Comparison of ENCODE assay signal across 19 cellular contexts in the genomic region with DNA sequence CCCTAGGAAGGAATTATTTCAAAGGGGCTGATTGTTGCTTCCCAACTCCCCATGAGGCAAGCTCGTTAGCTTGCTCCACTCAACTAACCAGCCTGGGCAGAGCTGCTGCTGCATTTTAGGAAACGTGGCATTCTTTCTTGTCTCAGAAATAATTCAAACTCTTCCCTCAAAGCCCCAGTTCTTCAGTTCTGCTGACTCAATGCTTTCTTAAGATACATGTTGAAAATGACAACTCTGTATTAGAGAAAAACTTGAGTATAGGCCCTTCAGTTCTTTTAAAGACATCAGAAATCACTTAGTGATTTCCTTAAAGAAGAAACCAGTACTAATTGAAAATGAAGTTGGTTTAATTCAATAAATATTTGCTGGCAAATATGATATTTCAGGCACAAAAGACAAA.
DNase-seq lines count a peak whose midpoint lies in the region; ATAC-seq and TF ChIP-seq lines count a peak whose summit lies in the region.
"Had no signal": no experiment of that assay in that cellular context is flagged by ENCODE, and none has a peak within 500 bp of the region (broad histone marks: within the 10 kb centered on the region; RNA-seq: fewer than 3 reads in every experiment).

No MANE protein-coding gene starts in this region.

- H3K9me3 ChIP-seq in CD4-positive, CD25-positive, alpha-beta regulatory T cell (ENCODE audit: control insufficient read depth in 2 of 2, low read length in 2 of 2) = no peaks in the 10 kb centered on the region
- H3K9me3 ChIP-seq in SK-N-MC (ENCODE audit: low read depth, low read length) (no peaks in the 10 kb centered on the region), smooth muscle cell (replicated peaks; ENCODE audit: low read depth) (no peaks in the 10 kb centered on the region)
- H3K9me3 ChIP-seq: BLaER1 had no signal

- peaks cover 5% of the 10 kb centered on the region for H3F3A ChIP-seq in smooth muscle cell (ENCODE audit: low read depth)

- peaks cover 0 to 10% (median under 1%) of the 10 kb centered on the region in 7 donors for H3K9me3 Mint-ChIP-seq in CD4-positive, CD25-positive, alpha-beta regulatory T cell
- H3K9me3 Mint-ChIP-seq: CD8-positive, alpha-beta memory T cell had no signal

- no peaks in the 10 kb centered on the region for H3K27me3 ChIP-seq in CD4-positive, CD25-positive, alpha-beta regulatory T cell (ENCODE audit: control insufficient read depth, insufficient read depth, low read length)
- H3K27me3 ChIP-seq in smooth muscle cell (ENCODE audit: low read depth) = no peaks in the 10 kb centered on the region
- H3K27me3 ChIP-seq: BLaER1 had no signal

- no peaks in the 10 kb centered on the region for H4K20me1 ChIP-seq in smooth muscle cell (ENCODE audit: low read depth)
- H4K20me1 ChIP-seq: BLaER1 had no signal

- H3K4me1 ChIP-seq in CD4-positive, CD25-positive, alpha-beta regulatory T cell (ENCODE audit: control insufficient read depth, insufficient read depth, low read length, poor library complexity, severe bottlenecking) = peaks cover 9% of the 10 kb centered on the region
- H3K4me1 ChIP-seq in smooth muscle cell (ENCODE audit: low read depth) = no peaks in the 10 kb centered on the region

- H3K4me3 ChIP-seq in CD4-positive, CD25-positive, alpha-beta regulatory T cell (ENCODE audit: low read depth, low read length) = no peak overlapping the region
- no peak overlapping the region for H3K4me3 ChIP-seq in SK-N-MC
- H3K4me3 ChIP-seq in smooth muscle cell = no peak overlapping the region
- H3K4me3 ChIP-seq: BLaER1, GM12878 had no signal

- DNase-seq in CD4-positive, CD25-positive, alpha-beta regulatory T cell = no peak
- DNase-seq in SK-N-MC (ENCODE audit: low read depth, low spot score) = no peak
- no peak for DNase-seq in smooth muscle cell (lab: John Stamatoyannopoulos, UW; ENCODE audit: unreplicated experiment)
- no peak for DNase-seq in cerebellar cortex (ENCODE audit: low spot score)
- no peak for DNase-seq in stimulated activated CD4-positive, alpha-beta T cell treated with anti-CD3 and anti-CD28 coated beads, Interleukin-2, amount 100 ng/mL, for 24 hours
- DNase-seq: CD4-positive, alpha-beta T cell; CD8-positive, alpha-beta memory T cell; DMS 273 treated with DMSO at 0.1 percent for 48 hours; DMS79; EL; GDM1; GOT3; H7; HCEC 1CT had no signal

- no peak overlapping the region for H3K27ac ChIP-seq in CD4-positive, CD25-positive, alpha-beta regulatory T cell (ENCODE audit: insufficient read depth, low read length, poor library complexity, severe bottlenecking)
- H3K27ac ChIP-seq in SK-N-MC (peak overlapping the region; percentile 36; the same call in 1 of the 2 replicates), smooth muscle cell (ENCODE audit: low read depth) (peak overlapping the region; percentile 47)
- H3K27ac ChIP-seq: BLaER1, C4-2B had no signal

- H3K4me2 ChIP-seq in smooth muscle cell = no peak overlapping the region
- H3K4me2 ChIP-seq: BLaER1 had no signal

- H3K4me1 Mint-ChIP-seq in CD4-positive, CD25-positive, alpha-beta regulatory T cell = peaks cover 0 to 67% (median 8%) of the 10 kb centered on the region in 4 donors
- H3K4me1 Mint-ChIP-seq: B cell; CD8-positive, alpha-beta memory T cell had no signal

- no peak for TF ChIP-seq CTCF in smooth muscle cell (IDR thresholded peaks at IDR 0.05; ENCODE audit: borderline replicate concordance, insufficient read depth, poor library complexity, severe bottlenecking)

- 53% methylated on average over 2 of the region's 2 CpGs for WGBS in smooth muscle cell (ENCODE audit: low lambda C conversion rate)

- ATAC-seq in CD4-positive, CD25-positive, alpha-beta regulatory T cell (ENCODE audit: low read depth in 2 of 2) = no peak
- ATAC-seq in GM18909 (IDR thresholded peaks at IDR 0.05; ENCODE audit: poor library complexity, unreplicated experiment) = no peak
- ATAC-seq: GM12878 had no signal

- H2AFZ ChIP-seq in smooth muscle cell (ENCODE audit: low read depth) = no peak overlapping the region

- no peak overlapping the region for H3K9ac ChIP-seq in SK-N-MC (ENCODE audit: insufficient read length)
- no peak overlapping the region for H3K9ac ChIP-seq in smooth muscle cell (ENCODE audit: low read depth)
- H3K9ac ChIP-seq: BLaER1 had no signal

- H3K4me3 Mint-ChIP-seq in CD4-positive, CD25-positive, alpha-beta regulatory T cell = no peak overlapping the region
- H3K4me3 Mint-ChIP-seq: B cell; CD4-positive, alpha-beta T cell; CD8-positive, alpha-beta memory T cell had no signal

- H3K36me3 ChIP-seq in CD4-positive, CD25-positive, alpha-beta regulatory T cell (ENCODE audit: control insufficient read depth, insufficient read depth, low read length) = no peaks in the 10 kb centered on the region
- H3K36me3 ChIP-seq in SK-N-MC (ENCODE audit: insufficient read depth, low read length) (no peaks in the 10 kb centered on the region), smooth muscle cell (ENCODE audit: low read depth) (no peaks in the 10 kb centered on the region)
- H3K36me3 ChIP-seq: BLaER1 had no signal

- H3K27me3 Mint-ChIP-seq in CD4-positive, CD25-positive, alpha-beta regulatory T cell = peaks cover 4% of the 10 kb centered on the region
- H3K27me3 Mint-ChIP-seq: CD4-positive, alpha-beta T cell had no signal

- H3K79me2 ChIP-seq in smooth muscle cell (ENCODE audit: low read depth) = no peaks in the 10 kb centered on the region

- peaks cover 12% of the 10 kb centered on the region for H3K36me3 Mint-ChIP-seq in CD4-positive, CD25-positive, alpha-beta regulatory T cell

- peak overlapping the region in 2 of 3 donors; percentile 19 to 57 for H3K27ac Mint-ChIP-seq in CD4-positive, CD25-positive, alpha-beta regulatory T cell
- H3K27ac Mint-ChIP-seq: B cell; CD4-positive, alpha-beta T cell; CD8-positive, alpha-beta memory T cell had no signal
